ENCODE assay signal across 9 cellular contexts in genomic region chr20:46010491-46011405, GRCh38. TPM values are rescaled to one million over a fixed set of nuclear protein-coding genes. Genes with fewer than 3 reads are reported as not detected.
DNase-seq lines count a peak whose midpoint lies in the region; ATAC-seq, FAIRE-seq and TF ChIP-seq lines count a peak whose summit lies in the region.
"Had no signal": no experiment of that assay in that cellular context is flagged by ENCODE, and none has a peak within 500 bp of the region (broad histone marks: within the 10 kb centered on the region; RNA-seq: fewer than 3 reads in every experiment).

No MANE protein-coding gene starts in this region.

- H3K27me3 Mint-ChIP-seq in Calu3 (ENCODE audit: unreplicated experiment): peaks cover 97% of the 10 kb centered on the region
- peaks cover 56% of the 10 kb centered on the region for H3K27me3 Mint-ChIP-seq in T-helper 17 cell
- H3K27me3 Mint-ChIP-seq in astrocyte (ENCODE audit: low read depth, unreplicated experiment): peaks cover 8% of the 10 kb centered on the region

- H3K14ac ChIP-seq in trophoblast cell (ENCODE audit: low read length): no peak overlapping the region

- H3K27ac Mint-ChIP-seq in Calu3 (ENCODE audit: unreplicated experiment) (no peak overlapping the region), T-helper 17 cell (peak overlapping the region; percentile 39), astrocyte (ENCODE audit: unreplicated experiment) (no peak overlapping the region)

- CTCF ChIA-PET in Calu3 (lab: Charles Lee): interaction anchor here (4.0 kb wide), 1 partner anchor 24 kb away, joined by 26 read pairs; no protein-coding TSS in a partner anchor

- H3K4me1 ChIP-seq in astrocyte (ENCODE audit: insufficient read depth, low read length) (peaks cover 8% of the 10 kb centered on the region), trophoblast cell (ENCODE audit: control insufficient read depth in 1 of 2, insufficient read depth in 2 of 2, low read length in 2 of 2) (peaks cover 14 to 24% of the 10 kb centered on the region in 2 experiments), body of pancreas (peaks cover 18% of the 10 kb centered on the region), esophagus muscularis mucosa (peaks cover 5 to 39% (median 26%) of the 10 kb centered on the region in 4 donors)

- H3K4me3 ChIP-seq in astrocyte (ENCODE audit: insufficient read depth, low read depth, low read length): no peak overlapping the region
- no peak overlapping the region for H3K4me3 ChIP-seq in trophoblast cell (ENCODE audit: low read depth, low read length)
- no peak overlapping the region for H3K4me3 ChIP-seq in body of pancreas
- peak overlapping the region in 2 of 4 donors; percentile 14 to 27 for H3K4me3 ChIP-seq in esophagus muscularis mucosa

- H3K9me3 ChIP-seq in T-helper 17 cell (ENCODE audit: control insufficient read depth, low read length, poor library complexity, severe bottlenecking): no peaks in the 10 kb centered on the region
- peaks cover 9% of the 10 kb centered on the region for H3K9me3 ChIP-seq in astrocyte (ENCODE audit: insufficient read depth, low read depth, low read length)
- H3K9me3 ChIP-seq in trophoblast cell (ENCODE audit: insufficient read depth, low read depth, low read length): peaks cover 14% of the 10 kb centered on the region
- no peaks in the 10 kb centered on the region for H3K9me3 ChIP-seq in body of pancreas
- H3K9me3 ChIP-seq in esophagus muscularis mucosa: no peaks in the 10 kb centered on the region

- no peak overlapping the region for H2AFZ ChIP-seq in astrocyte (ENCODE audit: low read depth, low read length)
- no peak overlapping the region for H2AFZ ChIP-seq in trophoblast cell (ENCODE audit: insufficient read depth, low read length, poor library complexity)

- no peak for TF ChIP-seq CTCF in Calu3 (IDR thresholded peaks at IDR 0.05; ENCODE audit: unreplicated experiment)
- TF ChIP-seq CTCF in astrocyte (IDR thresholded peaks at IDR 0.05; ENCODE audit: insufficient read depth, low read depth, low read length): no peak
- TF ChIP-seq CTCF in body of pancreas (IDR thresholded peaks at IDR 0.05): no peak
- TF ChIP-seq CTCF in esophagus muscularis mucosa (IDR thresholded peaks at IDR 0.05): no peak

- no peak overlapping the region for H2AK5ac ChIP-seq in trophoblast cell (ENCODE audit: low read length)

- intact Hi-C loops in Calu3 (cut with micrococcal nuclease; ENCODE audit: unreplicated experiment): no loop called here
- intact Hi-C loops in body of pancreas (cut with DNase I): loop anchor here (10.0 kb wide), 1 partner anchor 164 kb away; no protein-coding TSS in a partner anchor
- intact Hi-C loops in esophagus muscularis mucosa (cut with DNase I): no loop called here

- H2BK120ac ChIP-seq in trophoblast cell (ENCODE audit: insufficient read depth, low read length, poor library complexity): no peak overlapping the region

- peaks cover 31% of the 10 kb centered on the region for H3K4me1 Mint-ChIP-seq in Calu3 (ENCODE audit: low read depth, unreplicated experiment)
- peaks cover 58% of the 10 kb centered on the region for H3K4me1 Mint-ChIP-seq in T-helper 17 cell
- H3K4me1 Mint-ChIP-seq in astrocyte (ENCODE audit: low read depth, unreplicated experiment): peaks cover 12% of the 10 kb centered on the region

- peaks cover 2% of the 10 kb centered on the region for H3K9me3 Mint-ChIP-seq in Calu3 (ENCODE audit: low read depth, unreplicated experiment)
- peaks cover 6% of the 10 kb centered on the region for H3K9me3 Mint-ChIP-seq in astrocyte (ENCODE audit: unreplicated experiment)

- no peak overlapping the region for H3K4ac ChIP-seq in trophoblast cell (ENCODE audit: low read depth, low read length)

- H3K36me3 Mint-ChIP-seq in Calu3 (ENCODE audit: insufficient read depth, unreplicated experiment) (peaks cover 5% of the 10 kb centered on the region), T-helper 17 cell (ENCODE audit: low read depth) (peaks cover 8% of the 10 kb centered on the region), astrocyte (ENCODE audit: low read depth, unreplicated experiment) (peaks cover 4% of the 10 kb centered on the region)

- H4K8ac ChIP-seq in trophoblast cell (ENCODE audit: low read depth, low read length): no peak overlapping the region

- H3K4me2 ChIP-seq in astrocyte (ENCODE audit: low read length) (peak overlapping the region; percentile 46), trophoblast cell (ENCODE audit: low read length) (no peak overlapping the region)

- H4K12ac ChIP-seq in trophoblast cell (ENCODE audit: low read depth, low read length): no peak overlapping the region

- H3K4me3 Mint-ChIP-seq in Calu3 (ENCODE audit: low read depth, unreplicated experiment) (peak overlapping the region; percentile 23), T-helper 17 cell (peak overlapping the region; percentile 79), astrocyte (ENCODE audit: unreplicated experiment) (no peak overlapping the region)

- peaks cover 19% of the 10 kb centered on the region for H3K79me1 ChIP-seq in trophoblast cell (ENCODE audit: low read length)

- ATAC-seq in T-helper 17 cell (peak; percentile 74), body of pancreas (no peak), HG03095 (IDR thresholded peaks at IDR 0.05; ENCODE audit: unreplicated experiment) (no peak)

- H3K27me3 ChIP-seq in astrocyte (ENCODE audit: insufficient read depth, low read length): peaks cover 55% of the 10 kb centered on the region
- no peaks in the 10 kb centered on the region for H3K27me3 ChIP-seq in trophoblast cell (ENCODE audit: insufficient read depth, low read length)
- peaks cover 0 to 35% of the 10 kb centered on the region in 2 donors for H3K27me3 ChIP-seq in body of pancreas
- H3K27me3 ChIP-seq in esophagus muscularis mucosa: peaks cover 7 to 98% (median 49%) of the 10 kb centered on the region in 4 donors

- H3K27ac ChIP-seq in astrocyte (ENCODE audit: low read depth, low read length): no peak overlapping the region
- no peak overlapping the region for H3K27ac ChIP-seq in trophoblast cell (ENCODE audit: low read depth, low read length)
- H3K27ac ChIP-seq in body of pancreas: no peak overlapping the region
- no peak overlapping the region for H3K27ac ChIP-seq in esophagus muscularis mucosa (replicated peaks in 1 of 4)

- no CpG with 5 or more reads among the region's 74 CpGs for WGBS in trophoblast cell (ENCODE audit: extremely low coverage, insufficient coverage, insufficient read length)
- 11 to 20% methylated on average over 41 to 71 of the region's 74 CpGs for WGBS in body of pancreas, 2 donors
- 15% methylated on average over 47 of the region's 74 CpGs for WGBS in esophagus muscularis mucosa

- H3K9ac ChIP-seq in astrocyte (ENCODE audit: low read length) (no peak overlapping the region), trophoblast cell (ENCODE audit: low read length) (no peak overlapping the region)

- H3K23ac ChIP-seq in trophoblast cell (ENCODE audit: low read length): no peak overlapping the region

- no peak for TF ChIP-seq EP300 in esophagus muscularis mucosa (IDR thresholded peaks at IDR 0.05)

- no peaks in the 10 kb centered on the region for H4K20me1 ChIP-seq in astrocyte (ENCODE audit: insufficient read depth, low read length)

- DNase-seq in Calu3 (no peak), T-helper 17 cell (peak; percentile 38 to 48 (median 40)), astrocyte (ENCODE audit: low read depth) (no peak), trophoblast cell (peak; percentile 42 to 59), body of pancreas (no peak), NCI-H187 treated with DMSO at 0.1 percent for 48 hours (lab: John Stamatoyannopoulos, UW) (no peak), esophagus muscularis mucosa (ENCODE audit: extremely low spot score) (no peak)

- BruUV-seq in Calu3 (replicated peaks; lab: Mats Ljungman, UMichigan): no TSS peak

- peak overlapping the region; percentile 79 for H2BK12ac ChIP-seq in trophoblast cell (ENCODE audit: low read length)

- no peak overlapping the region for H4K91ac ChIP-seq in trophoblast cell (ENCODE audit: low read depth, low read length)

- no peaks in the 10 kb centered on the region for H3K36me3 ChIP-seq in astrocyte (ENCODE audit: insufficient read depth, low read length)
- H3K36me3 ChIP-seq in trophoblast cell (ENCODE audit: control insufficient read depth in 1 of 2, insufficient read depth in 2 of 2, low read length in 2 of 2): peaks cover 7 to 10% of the 10 kb centered on the region in 2 experiments
- H3K36me3 ChIP-seq in body of pancreas (replicated peaks in 1 of 2; ENCODE audit: insufficient read depth in 1 of 2, low read depth in 2 of 2): no peaks in the 10 kb centered on the region
- H3K36me3 ChIP-seq in esophagus muscularis mucosa: no peaks in the 10 kb centered on the region

- H3K18ac ChIP-seq in trophoblast cell (ENCODE audit: low read length): no peak overlapping the region

- FAIRE-seq in astrocyte (lab: Jason Lieb, UNC): no peak

- H3K79me2 ChIP-seq in astrocyte (ENCODE audit: insufficient read depth, low read length) (no peaks in the 10 kb centered on the region), trophoblast cell (ENCODE audit: control insufficient read depth, insufficient read depth, low read length, poor library complexity) (no peaks in the 10 kb centered on the region)

- H2BK5ac ChIP-seq in trophoblast cell (ENCODE audit: low read depth, low read length, poor library complexity): no peak overlapping the region

- TF ChIP-seq POLR2A in body of pancreas (IDR thresholded peaks at IDR 0.05): peak in 1 of 3 donors; percentile 5
- no peak for TF ChIP-seq POLR2A in esophagus muscularis mucosa (IDR thresholded peaks at IDR 0.05; ENCODE audit: low read depth)

RNA-seq across cellular contexts. Expression of gene MMP9, which starts 2.0 kb away (rescaled TPM):
- total RNA-seq in Calu3 (2022) (not detected in 2 replicates), T-helper 17 cell (1 to 10 TPM; 2.6 to 2.7 TPM), astrocyte (12.0 and 18.7 TPM in 2 replicates), body of pancreas (under 1 TPM in 1 of 2 donors, not detected in 1; 0.26 TPM), esophagus muscularis mucosa (1 to 10 TPM in 1 of 4 donors, under 1 TPM in 3; 0.11 to 6.5 (median 0.63) TPM)
- polyA plus RNA-seq in trophoblast cell (2013): 68.2 and 72.5 TPM in 2 replicates
- total RNA-seq: G401 had no signal

RNA-seq across cellular contexts. Expression of gene SLC12A5, which starts 18.3 kb away (rescaled TPM):
- 2.1 and 2.2 TPM in 2 replicates for total RNA-seq in Calu3 (2022)
- total RNA-seq in T-helper 17 cell: not detected
- 14.6 and 15.2 TPM in 2 replicates for total RNA-seq in astrocyte
- 19.7 and 21.1 TPM in 2 replicates for polyA plus RNA-seq in trophoblast cell (2013)
- total RNA-seq in body of pancreas: not detected
- total RNA-seq in esophagus muscularis mucosa: 1 to 10 TPM in 1 of 4 donors, under 1 TPM in 1, not detected in 2; 0.99 to 1.2 TPM

RNA-seq across cellular contexts. Expression of gene ZNF335, which starts 38.7 kb away (rescaled TPM):
- total RNA-seq in Calu3 (2022) (26.4 and 31.9 TPM in 2 replicates), T-helper 17 cell (100 to 1,000 TPM in 1 of 2 donors, 10 to 100 TPM in 1; 95.1 to 129 TPM), astrocyte (18.2 and 18.6 TPM in 2 replicates), body of pancreas (10 to 100 TPM; 21.8 to 41.9 TPM), esophagus muscularis mucosa (10 to 100 TPM; 12.9 to 19.0 (median 15.3) TPM)
- 15.7 and 15.8 TPM in 2 replicates for polyA plus RNA-seq in trophoblast cell (2013)

Comparison
In these comparisons a context has a peak if more than half of its experiments do, and no peak if none do; other contexts are left out.
1. DNase-seq: peak in T-helper 17 cell (3 of 3) and trophoblast cell (2 of 2); none in Calu3 (single experiment), astrocyte (single experiment), body of pancreas (0 of 4), NCI-H187 treated with DMSO at 0.1 percent for 48 hours (single experiment) and esophagus muscularis mucosa (single experiment).